In the genomic region with DNA sequence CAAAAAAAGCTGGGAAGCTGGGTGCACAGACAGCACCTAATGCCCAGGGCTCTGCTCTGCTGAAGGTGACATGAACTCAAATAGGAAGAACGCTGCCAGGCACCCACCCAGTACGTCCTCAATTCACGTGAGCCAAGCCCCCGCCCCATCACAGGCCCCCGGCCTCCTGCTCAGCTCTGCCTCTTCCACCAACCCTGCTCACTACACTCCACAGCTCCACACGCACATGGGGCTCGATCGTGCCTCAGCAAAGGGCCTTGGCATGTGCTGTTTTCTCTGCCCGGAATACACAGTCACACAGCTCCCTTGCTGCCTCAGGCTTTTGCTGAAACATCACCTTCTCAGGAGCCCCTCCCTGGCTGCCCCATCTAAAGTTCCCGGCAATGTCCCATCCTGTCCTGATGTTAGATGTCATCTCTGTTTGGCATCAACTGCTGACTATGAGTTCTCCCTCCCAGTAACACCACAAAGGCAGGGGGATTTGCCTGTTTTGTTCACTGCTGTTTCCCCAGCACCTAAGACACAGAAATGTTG, we compare ENCODE assay signal across 8 cellular contexts. TPM values are rescaled to one million over a fixed set of nuclear protein-coding genes. Genes with fewer than 3 reads are reported as not detected.
A peak's percentile ranks its signal among the peaks of the same experiment; 100 is the strongest.
DNase-seq lines count a peak whose midpoint lies in the region; TF ChIP-seq lines count a peak whose summit lies in the region.

No MANE protein-coding gene starts in this region.

- H3K36me3 Mint-ChIP-seq in activated CD4-positive, alpha-beta T cell treated with anti-CD3 and anti-CD28 coated beads, Interleukin-2, amount 10 ng/mL, durations not matched to agents 24 days and 14 days (ENCODE audit: low read depth) = peaks cover 53% of the 10 kb centered on the region
- H3K36me3 Mint-ChIP-seq in dendritic cell treated with granulocyte-macrophage colony-stimulating factor and Interleukin-4, amounts not matched to agents 40 ng/mL and 50 ng/mL, for 4 days (ENCODE audit: low read depth) = peaks cover 59% of the 10 kb centered on the region

- H3K27me3 Mint-ChIP-seq in activated CD4-positive, alpha-beta T cell treated with anti-CD3 and anti-CD28 coated beads, Interleukin-2, amount 10 ng/mL, durations not matched to agents 24 days and 14 days = no peaks in the 10 kb centered on the region
- H3K27me3 Mint-ChIP-seq in dendritic cell treated with granulocyte-macrophage colony-stimulating factor and Interleukin-4, amounts not matched to agents 40 ng/mL and 50 ng/mL, for 4 days = no peaks in the 10 kb centered on the region

- no peak overlapping the region for H2AFZ ChIP-seq in osteoblast (ENCODE audit: low read length)

- H3K4me1 ChIP-seq in osteoblast (ENCODE audit: insufficient read depth, low read length) (peaks cover 12% of the 10 kb centered on the region), transverse colon (peaks cover 7 to 24% (median 12%) of the 10 kb centered on the region in 4 donors)

- peak overlapping the region; percentile 93 for H3K4me3 ChIP-seq in NB4 (ENCODE audit: low read depth, low read length)
- H3K4me3 ChIP-seq in osteoblast (ENCODE audit: insufficient read depth, low read length) = peak overlapping the region; percentile 19
- H3K4me3 ChIP-seq in transverse colon = no peak overlapping the region

- peaks cover 27% of the 10 kb centered on the region for H3K4me1 Mint-ChIP-seq in activated CD4-positive, alpha-beta T cell treated with anti-CD3 and anti-CD28 coated beads, Interleukin-2, amount 10 ng/mL, durations not matched to agents 24 days and 14 days
- peaks cover 29% of the 10 kb centered on the region for H3K4me1 Mint-ChIP-seq in dendritic cell treated with granulocyte-macrophage colony-stimulating factor and Interleukin-4, amounts not matched to agents 40 ng/mL and 50 ng/mL, for 4 days (ENCODE audit: low read depth)

- peak overlapping the region; percentile 97 for H3K4me3 Mint-ChIP-seq in activated CD4-positive, alpha-beta T cell treated with anti-CD3 and anti-CD28 coated beads, Interleukin-2, amount 10 ng/mL, durations not matched to agents 24 days and 14 days
- peak overlapping the region; percentile 96 for H3K4me3 Mint-ChIP-seq in dendritic cell treated with granulocyte-macrophage colony-stimulating factor and Interleukin-4, amounts not matched to agents 40 ng/mL and 50 ng/mL, for 4 days

- peak overlapping the region; percentile 95 for H3K27ac Mint-ChIP-seq in activated CD4-positive, alpha-beta T cell treated with anti-CD3 and anti-CD28 coated beads, Interleukin-2, amount 10 ng/mL, durations not matched to agents 24 days and 14 days
- H3K27ac Mint-ChIP-seq in dendritic cell treated with granulocyte-macrophage colony-stimulating factor and Interleukin-4, amounts not matched to agents 40 ng/mL and 50 ng/mL, for 4 days = peak overlapping the region; percentile 98

- no peak for TF ChIP-seq CTCF in NB4 (IDR thresholded peaks at IDR 0.05; ENCODE audit: low read depth, low read length)
- TF ChIP-seq CTCF in osteoblast (IDR thresholded peaks at IDR 0.05; ENCODE audit: extremely low read depth, low read depth, low read length) = no peak
- TF ChIP-seq CTCF in transverse colon (IDR thresholded peaks at IDR 0.05) = no peak

- H4K20me1 ChIP-seq in osteoblast (ENCODE audit: insufficient read depth, low read length) = peaks cover 22% of the 10 kb centered on the region

- no peaks in the 10 kb centered on the region for H3K27me3 ChIP-seq in osteoblast (ENCODE audit: insufficient read depth, low read length)
- no peaks in the 10 kb centered on the region for H3K27me3 ChIP-seq in transverse colon

- intact Hi-C loops in activated CD4-positive, alpha-beta T cell treated with anti-CD3 and anti-CD28 coated beads, Interleukin-2, amount 10 ng/mL, durations not matched to agents 24 days and 14 days (cut with micrococcal nuclease) = loop anchor here (10.0 kb wide), 2 partner anchors 244 to 764 kb away; partner anchors contain the start of gene ZNF93
- intact Hi-C loops in dendritic cell treated with granulocyte-macrophage colony-stimulating factor and Interleukin-4, amounts not matched to agents 40 ng/mL and 50 ng/mL, for 4 days (cut with micrococcal nuclease) = loop anchor here (5.0 to 10.0 kb wide), 4 partner anchors 116 to 294 kb away; partner anchors contain the start of genes ZNF253 and ZNF506
- intact Hi-C loops in transverse colon (cut with DNase I; ENCODE audit: low total_unique reads) = no loop called here

- DNase-seq in activated CD4-positive, alpha-beta T cell treated with anti-CD3 and anti-CD28 coated beads, Interleukin-2, amount 10 ng/mL, durations not matched to agents 24 days and 14 days = no peak
- no peak for DNase-seq in activated CD4-positive, alpha-beta T cell treated with anti-CD3 and anti-CD28 coated beads for 4 hours
- no peak for DNase-seq in NB4 (ENCODE audit: low read depth)
- DNase-seq in osteoblast (ENCODE audit: insufficient read length, low spot score, missing footprints) = peak; percentile 45
- DNase-seq in transverse colon = no peak
- DNase-seq in OCI-M2 (lab: John Stamatoyannopoulos, UW; ENCODE audit: unreplicated experiment) = no peak
- no peak for DNase-seq in NCI-H2107 (lab: John Stamatoyannopoulos, UW)

- H3K36me3 ChIP-seq in osteoblast (ENCODE audit: insufficient read depth, low read length) (peaks cover 35% of the 10 kb centered on the region), transverse colon (peaks cover 0 to 29% (median 12%) of the 10 kb centered on the region in 4 donors)

- TF ChIP-seq POLR2A in NB4 (IDR thresholded peaks at IDR 0.05; ENCODE audit: extremely low read depth, insufficient read length) (no peak), transverse colon (IDR thresholded peaks at IDR 0.05) (no peak)

- no peak for TF ChIP-seq EP300 in transverse colon (IDR thresholded peaks at IDR 0.05; ENCODE audit: low read depth)

- in situ Hi-C loops in transverse colon (cut with MboI; ENCODE audit: low pct_ligation_motif_present in 1 of 4, low pct_unique_long_range_greater_than_20kb in 1 of 4, low sequenced_read_pairs in 3 of 4) = no loop called here

- 78 to 85% methylated on average over 6 to 10 of the region's 10 CpGs for WGBS in transverse colon (ENCODE audit: low coverage in 1 of 2), 2 donors

- H3K79me2 ChIP-seq in osteoblast (ENCODE audit: insufficient read depth, low read length) = peaks cover 43% of the 10 kb centered on the region

- H3K9me3 Mint-ChIP-seq in activated CD4-positive, alpha-beta T cell treated with anti-CD3 and anti-CD28 coated beads, Interleukin-2, amount 10 ng/mL, durations not matched to agents 24 days and 14 days = no peaks in the 10 kb centered on the region
- H3K9me3 Mint-ChIP-seq in dendritic cell treated with granulocyte-macrophage colony-stimulating factor and Interleukin-4, amounts not matched to agents 40 ng/mL and 50 ng/mL, for 4 days = no peaks in the 10 kb centered on the region

- peak overlapping the region; percentile 90 for H3K4me2 ChIP-seq in osteoblast (ENCODE audit: insufficient read depth, low read length)

- H3K9me3 ChIP-seq in osteoblast (ENCODE audit: low read depth, low read length) (no peaks in the 10 kb centered on the region), transverse colon (no peaks in the 10 kb centered on the region)

- H3K27ac ChIP-seq in osteoblast (ENCODE audit: low read depth, low read length) = no peak overlapping the region
- H3K27ac ChIP-seq in transverse colon = peak overlapping the region in 2 of 4 donors; percentile 4 to 86

RNA-seq across cellular contexts. Expression of gene ATP13A1, which starts 2.3 kb away (rescaled TPM):
- total RNA-seq in activated CD4-positive, alpha-beta T cell treated with anti-CD3 and anti-CD28 coated beads, Interleukin-2, amount 10 ng/mL, durations not matched to agents 24 days and 14 days = 85.9 and 89.2 TPM in 2 replicates
- total RNA-seq in osteoblast (43.3 and 65.9 TPM in 2 replicates), transverse colon (100 to 1,000 TPM; 112 to 929 (median 402) TPM)

RNA-seq across cellular contexts. Expression of gene ZNF101, which starts 7.4 kb away (rescaled TPM):
- 44.2 and 45.5 TPM in 2 replicates for total RNA-seq in activated CD4-positive, alpha-beta T cell treated with anti-CD3 and anti-CD28 coated beads, Interleukin-2, amount 10 ng/mL, durations not matched to agents 24 days and 14 days
- total RNA-seq in osteoblast (7.2 and 9.4 TPM in 2 replicates), transverse colon (10 to 100 TPM in 3 of 4 donors, 1 to 10 TPM in 1; 6.8 to 16.8 (median 11.1) TPM)

RNA-seq across cellular contexts. Expression of gene GMIP, which starts 17.8 kb away (rescaled TPM):
- total RNA-seq in activated CD4-positive, alpha-beta T cell treated with anti-CD3 and anti-CD28 coated beads, Interleukin-2, amount 10 ng/mL, durations not matched to agents 24 days and 14 days = 56.1 and 61.2 TPM in 2 replicates
- total RNA-seq in osteoblast = 4.7 and 6.5 TPM in 2 replicates
- 10 to 100 TPM; 17.3 to 84.9 (median 27.2) TPM for total RNA-seq in transverse colon

RNA-seq across cellular contexts. Expression of gene LPAR2, which starts 33.2 kb away (rescaled TPM):
- total RNA-seq in activated CD4-positive, alpha-beta T cell treated with anti-CD3 and anti-CD28 coated beads, Interleukin-2, amount 10 ng/mL, durations not matched to agents 24 days and 14 days = 21.9 and 23.9 TPM in 2 replicates
- total RNA-seq in osteoblast (0.72 and 0.88 TPM in 2 replicates), transverse colon (10 to 100 TPM; 19.2 to 52.5 (median 32.6) TPM)

RNA-seq across cellular contexts. Expression of gene PBX4, which starts 42.7 kb away (rescaled TPM):
- 19.2 and 20.5 TPM in 2 replicates for total RNA-seq in activated CD4-positive, alpha-beta T cell treated with anti-CD3 and anti-CD28 coated beads, Interleukin-2, amount 10 ng/mL, durations not matched to agents 24 days and 14 days
- 0.36 and 0.88 TPM in 2 replicates for total RNA-seq in osteoblast
- total RNA-seq in transverse colon = 10 to 100 TPM in 1 of 4 donors, 1 to 10 TPM in 3; 1.9 to 11.9 (median 5.1) TPM

Comparison
In these comparisons a context has a peak if more than half of its experiments do, and no peak if none do; other contexts are left out.
1. H3K4me3 ChIP-seq: peak in NB4 (single experiment) and osteoblast (single experiment); none in transverse colon (0 of 4).